Comparison of ENCODE assay signal across 8 cellular contexts in genomic region chr19:50817941-50818858, GRCh38. TPM values are rescaled to one million over a fixed set of nuclear protein-coding genes. Genes with fewer than 3 reads are reported as not detected.
DNase-seq lines count a peak whose midpoint lies in the region; ATAC-seq and TF ChIP-seq lines count a peak whose summit lies in the region.

No MANE protein-coding gene starts in this region.

- peaks cover 5% of the 10 kb centered on the region for H3K36me3 Mint-ChIP-seq in Caco-2 (ENCODE audit: insufficient read depth, unreplicated experiment)
- H3K36me3 Mint-ChIP-seq in memory B cell: no peaks in the 10 kb centered on the region

- 5 to 6% methylated on average over 51 to 52 of the region's 52 CpGs for WGBS in aorta, 2 donors
- 4 to 5% (median 5%) methylated on average over 48 to 52 of the region's 52 CpGs for WGBS in ovary, 3 donors

- no peak for TF ChIP-seq POLR2A in ovary (IDR thresholded peaks at IDR 0.05)

- in situ Hi-C loops in brain microvascular endothelial cell (cut with HindIII; ENCODE audit: low pct_ligation_motif_present, low sequenced_read_pairs): no loop called here

- H3K27ac ChIP-seq in brain microvascular endothelial cell (no peak overlapping the region), aorta (ENCODE audit: low read depth in 1 of 2, low read length in 2 of 2) (no peak overlapping the region), ovary (no peak overlapping the region)

- CTCF ChIA-PET in Caco-2 (lab: Charles Lee): interaction anchor here (0.6 kb wide), 1 partner anchor 307 kb away, joined by 3 read pairs; the partner anchor contains the start of gene JOSD2

- POLR2A ChIA-PET in Caco-2 (lab: Charles Lee): no interaction called here

- H3K27me3 Mint-ChIP-seq in Caco-2 (ENCODE audit: insufficient read depth, unreplicated experiment) (peaks cover 20% of the 10 kb centered on the region), memory B cell (peaks cover 5% of the 10 kb centered on the region)

- H3K4me3 ChIP-seq in Caco-2 (ENCODE audit: low read depth, low read length) (peak overlapping the region; percentile 16), brain microvascular endothelial cell (ENCODE audit: low read depth, low read length) (peak overlapping the region; percentile 35), aorta (ENCODE audit: low read length in 2 of 2) (no peak overlapping the region), ovary (no peak overlapping the region)

- no peak for TF ChIP-seq EP300 in ovary (IDR thresholded peaks at IDR 0.05)

- H3K36me3 ChIP-seq in Caco-2 (ENCODE audit: control insufficient read depth, insufficient read depth, low read length) (no peaks in the 10 kb centered on the region; the same call in 1 of the 2 replicates), brain microvascular endothelial cell (replicated peaks) (no peaks in the 10 kb centered on the region), aorta (ENCODE audit: control insufficient read depth in 1 of 2, insufficient read depth in 2 of 2, low read length in 1 of 2) (no peaks in the 10 kb centered on the region), ovary (no peaks in the 10 kb centered on the region)

- peak overlapping the region; percentile 63 for H3K4me3 Mint-ChIP-seq in Caco-2 (ENCODE audit: unreplicated experiment)
- peak overlapping the region; percentile 86 for H3K4me3 Mint-ChIP-seq in memory B cell

- H3K9me3 Mint-ChIP-seq in Caco-2 (ENCODE audit: unreplicated experiment): peaks cover 7% of the 10 kb centered on the region
- no peaks in the 10 kb centered on the region for H3K9me3 Mint-ChIP-seq in memory B cell

- peak; percentile 75 to 83 for DNase-seq in Caco-2
- DNase-seq in OCI-M1 (lab: John Stamatoyannopoulos, UW): peak; percentile 80
- peak; percentile 11 for DNase-seq in brain microvascular endothelial cell
- peak; percentile 68 to 80 for DNase-seq in memory B cell (ENCODE audit: low spot score in 2 of 2)
- no peak for DNase-seq in aorta
- DNase-seq in ovary: no peak

- intact Hi-C loops in Caco-2 (cut with micrococcal nuclease; ENCODE audit: unreplicated experiment): no loop called here
- intact Hi-C loops in aorta (cut with DNase I): loop anchor here in 1 of 2 donors (2.0 kb wide), 1 partner anchor 57 kb away; no protein-coding TSS in a partner anchor
- intact Hi-C loops in ovary (cut with DNase I): no loop called here

- TF ChIP-seq CTCF in Caco-2 (IDR thresholded peaks at IDR 0.05; ENCODE audit: insufficient read depth in 1 of 2, low read depth in 1 of 2, low read length in 1 of 2, severe bottlenecking in 1 of 2, unreplicated experiment in 1 of 2) (no peak), brain microvascular endothelial cell (IDR thresholded peaks at IDR 0.05; ENCODE audit: low read depth, low read length, missing control alignments) (no peak), ovary (IDR thresholded peaks at IDR 0.05) (no peak)

- ATAC-seq in GM19025 (IDR thresholded peaks at IDR 0.05; ENCODE audit: low read depth, unreplicated experiment) (peak; percentile 50), HG03095 (IDR thresholded peaks at IDR 0.05; ENCODE audit: unreplicated experiment) (peak; percentile 54), memory B cell (ENCODE audit: low read depth) (peak; percentile 67), aorta (ENCODE audit: low FRiP score) (peak; percentile 30)

- H3K4me1 Mint-ChIP-seq in Caco-2 (ENCODE audit: low read depth, unreplicated experiment) (peaks cover 15% of the 10 kb centered on the region), memory B cell (peaks cover 47% of the 10 kb centered on the region)

- H3K4me1 ChIP-seq in Caco-2 (peaks cover 5% of the 10 kb centered on the region), aorta (ENCODE audit: control insufficient read depth in 1 of 2, insufficient read depth in 2 of 2, low read length in 2 of 2) (no peaks in the 10 kb centered on the region), ovary (ENCODE audit: insufficient read depth) (no peaks in the 10 kb centered on the region)

- H3K27me3 ChIP-seq in Caco-2 (replicated peaks; ENCODE audit: control insufficient read depth, insufficient read depth, low read length) (peaks cover 2% of the 10 kb centered on the region; the same call in 1 of the 2 replicates), brain microvascular endothelial cell (replicated peaks) (peaks cover 19% of the 10 kb centered on the region), aorta (ENCODE audit: control insufficient read depth in 1 of 2, insufficient read depth in 2 of 2, low read length in 1 of 2) (no peaks in the 10 kb centered on the region), ovary (no peaks in the 10 kb centered on the region)

- H3K9me3 ChIP-seq in Caco-2 (no peaks in the 10 kb centered on the region), aorta (ENCODE audit: control insufficient read depth, low read length) (peaks cover 2% of the 10 kb centered on the region), ovary (no peaks in the 10 kb centered on the region)

- no TSS peak for BruUV-seq in Caco-2 (replicated peaks; lab: Mats Ljungman, UMichigan)

- H3K27ac Mint-ChIP-seq in Caco-2 (ENCODE audit: unreplicated experiment): no peak overlapping the region
- H3K27ac Mint-ChIP-seq in memory B cell: peak overlapping the region; percentile 88

RNA-seq across cellular contexts. Expression of gene KLK1, which starts 5.4 kb away (rescaled TPM):
- total RNA-seq in Caco-2 (2022) (0.73 and 1.1 TPM in 2 replicates), aorta (1 to 10 TPM in 1 of 2 donors, under 1 TPM in 1; 0.81 to 1.7 TPM), ovary (under 1 TPM in 6 of 7 donors, not detected in 1; 0.40 to 0.95 (median 0.57) TPM)
- polyA plus RNA-seq in aorta (1 to 10 TPM; 2.6 to 6.3 TPM), ovary (1 to 10 TPM in 1 of 2 donors, under 1 TPM in 1; 0.23 to 1.2 TPM)

RNA-seq across cellular contexts. Expression of gene KLK15, which starts 15.2 kb away (rescaled TPM):
- total RNA-seq in Caco-2 (2022) (not detected in 2 replicates), aorta (not detected), ovary (not detected)
- polyA plus RNA-seq in aorta (not detected), ovary (not detected)

RNA-seq across cellular contexts. Expression of gene ACP4, which starts 28.0 kb away (rescaled TPM):
- not detected in 2 replicates for total RNA-seq in Caco-2 (2022)
- not detected for total RNA-seq in aorta
- polyA plus RNA-seq in aorta: not detected
- not detected for total RNA-seq in ovary
- polyA plus RNA-seq in ovary: not detected

RNA-seq across cellular contexts. Expression of gene KLK3, which starts 36.5 kb away (rescaled TPM):
- total RNA-seq in Caco-2 (2022) (not detected in 2 replicates), aorta (not detected), ovary (under 1 TPM in 1 of 7 donors, not detected in 6; 0.20 TPM)
- polyA plus RNA-seq in aorta (1 to 10 TPM in 1 of 2 donors, not detected in 1; 1.4 TPM), ovary (under 1 TPM; 0.13 to 0.24 TPM)

RNA-seq across cellular contexts. Expression of gene GPR32, which starts 47.9 kb away (rescaled TPM):
- total RNA-seq in Caco-2 (2022): not detected in 2 replicates
- total RNA-seq in aorta: not detected
- not detected for polyA plus RNA-seq in aorta
- total RNA-seq in ovary: not detected
- not detected for polyA plus RNA-seq in ovary

Comparison
In these comparisons a context has a peak if more than half of its experiments do, and no peak if none do; other contexts are left out.
1. DNase-seq: peak in Caco-2 (2 of 2), OCI-M1 (single experiment), brain microvascular endothelial cell (single experiment) and memory B cell (2 of 2); none in aorta (0 of 2) and ovary (0 of 5).
2. H3K4me3 ChIP-seq: peak in Caco-2 (single experiment) and brain microvascular endothelial cell (single experiment); none in aorta (0 of 2) and ovary (single experiment).
3. Peak in every context shown above with its lines, with median percentiles within 50 percentile points of each other: ATAC-seq.